16 cellular contexts compared by ENCODE assay signal in the genomic region with DNA sequence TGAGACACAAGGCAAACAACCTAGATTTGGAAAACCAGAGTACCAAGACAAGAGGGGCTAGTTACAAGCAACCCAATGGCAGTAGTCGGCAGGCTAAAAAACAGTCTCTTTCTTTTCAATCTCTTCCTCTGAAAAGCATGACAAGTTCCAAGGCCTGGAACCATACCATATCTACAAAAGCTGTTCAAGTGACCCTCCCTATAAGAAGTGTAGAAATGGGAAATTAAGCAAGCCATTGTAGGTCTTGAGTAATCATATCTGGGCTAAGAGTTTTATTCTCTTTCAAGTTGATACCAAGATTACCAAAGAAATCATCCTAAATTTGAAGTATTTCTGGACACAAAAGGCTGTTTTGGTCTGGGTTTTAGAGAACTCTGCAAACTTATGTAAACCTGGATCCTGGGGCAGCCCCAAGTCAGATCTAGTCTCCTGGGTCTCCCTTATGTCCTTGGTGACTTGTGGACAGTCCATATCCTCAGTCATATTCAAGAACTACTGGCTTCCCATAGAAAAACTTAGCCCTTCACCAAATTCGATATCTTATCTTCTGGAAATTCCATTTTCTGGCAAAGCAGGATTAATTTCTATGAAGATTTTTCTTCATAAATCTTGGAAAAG. TPM values are rescaled to one million over a fixed set of nuclear protein-coding genes. Genes with fewer than 3 reads are reported as not detected.
"Had no signal": no experiment of that assay in that cellular context is flagged by ENCODE, and none has a peak within 500 bp of the region (broad histone marks: within the 10 kb centered on the region; RNA-seq: fewer than 3 reads in every experiment).

No MANE protein-coding gene starts in this region.

- H3K4me1 ChIP-seq: SJCRH30 had no signal

- H3K27me3 ChIP-seq: SJCRH30 had no signal

- ATAC-seq: left colon, natural killer cell had no signal

- H3K36me3 Mint-ChIP-seq: activated naive CD8-positive, alpha-beta T cell treated with anti-CD3 and anti-CD28 coated beads, Interleukin-2, amount 10 ng/mL, durations not matched to agents 7 days and 5 days; memory B cell; natural killer cell had no signal

- H3K9me3 Mint-ChIP-seq: activated naive CD8-positive, alpha-beta T cell treated with anti-CD3 and anti-CD28 coated beads, Interleukin-2, amount 10 ng/mL, durations not matched to agents 7 days and 5 days; memory B cell had no signal

- H3K4me3 ChIP-seq: SJCRH30 had no signal

- H3K4me3 Mint-ChIP-seq: activated naive CD8-positive, alpha-beta T cell treated with anti-CD3 and anti-CD28 coated beads, Interleukin-2, amount 10 ng/mL, durations not matched to agents 7 days and 5 days; memory B cell; natural killer cell had no signal

- H3K9me3 ChIP-seq: SJCRH30 had no signal

- H3K27ac Mint-ChIP-seq: activated naive CD8-positive, alpha-beta T cell treated with anti-CD3 and anti-CD28 coated beads, Interleukin-2, amount 10 ng/mL, durations not matched to agents 7 days and 5 days; memory B cell; natural killer cell had no signal

- H3K27ac ChIP-seq: SJCRH30 had no signal

- H3K4me1 Mint-ChIP-seq: activated naive CD8-positive, alpha-beta T cell treated with anti-CD3 and anti-CD28 coated beads, Interleukin-2, amount 10 ng/mL, durations not matched to agents 7 days and 5 days; memory B cell; natural killer cell had no signal

- H3K36me3 ChIP-seq: SJCRH30 had no signal

- DNase-seq: activated CD4-positive, alpha-beta T cell treated with anti-CD3 and anti-CD28 coated beads for 1 hour; activated CD4-positive, alpha-beta T cell treated with anti-CD3 and anti-CD28 coated beads, Interleukin-2, amount 50 U/mL, for 48 hours; activated gamma-delta T cell; activated naive CD8-positive, alpha-beta T cell treated with anti-CD3 and anti-CD28 coated beads, Interleukin-2, amount 10 ng/mL, durations not matched to agents 7 days and 5 days; activated T-cell treated with anti-CD3 and anti-CD28 coated beads, Interleukin-2, amount 50 U/mL, for 48 hours; caudate nucleus; cortex of kidney; effector CD8-positive, alpha-beta T cell; left colon; natural killer cell; occipital lobe; SJCRH30; trophoblast cell had no signal

RNA-seq across cellular contexts. Expression of a gene that starts 24.7 kb away (rescaled TPM):
- total RNA-seq: activated naive CD8-positive, alpha-beta T cell treated with anti-CD3 and anti-CD28 coated beads, Interleukin-2, amount 10 ng/mL, durations not matched to agents 7 days and 5 days; astrocyte; natural killer cell; occipital lobe; pulmonary artery endothelial cell; SJCRH30 had no signal
